In the genomic region with DNA sequence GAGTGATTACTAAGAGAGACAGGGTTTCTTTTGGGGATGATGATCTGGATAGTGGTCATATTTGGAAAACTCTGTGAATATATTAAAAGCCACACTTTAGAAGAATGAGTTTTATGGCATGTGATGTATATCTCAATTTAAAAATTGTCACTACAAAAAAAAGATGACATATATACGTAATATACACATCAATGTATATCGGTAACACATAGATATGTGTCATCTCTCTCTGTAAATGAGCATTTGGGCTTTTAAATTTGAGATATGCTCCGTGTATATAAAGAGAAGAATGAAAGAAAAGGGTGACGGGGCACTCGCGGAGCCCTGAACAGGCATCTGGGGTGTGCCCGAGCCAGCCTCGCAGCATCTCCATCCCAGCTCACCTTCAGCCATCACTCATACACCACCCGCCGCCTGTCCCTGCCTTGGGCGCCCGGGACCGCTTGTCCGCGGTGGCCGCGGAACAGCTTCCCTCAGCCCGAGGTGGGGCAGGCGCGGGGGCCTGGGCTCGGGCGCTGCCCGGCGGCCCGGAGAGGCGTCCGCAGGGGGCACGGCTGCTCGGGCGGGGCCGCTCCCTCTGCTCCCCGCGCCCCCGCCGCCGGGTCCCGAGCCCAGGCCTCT, we compare ENCODE assay signal across 8 cellular contexts. TPM values are rescaled to one million over a fixed set of nuclear protein-coding genes. Genes with fewer than 3 reads are reported as not detected.
DNase-seq lines count a peak whose midpoint lies in the region; ATAC-seq and TF ChIP-seq lines count a peak whose summit lies in the region.

No MANE protein-coding gene starts in this region.

- H3K4me3 Mint-ChIP-seq in brain = peak overlapping the region; percentile 82 to 97 (median 88)

- no peaks in the 10 kb centered on the region for H3K36me3 ChIP-seq in SJCRH30

- no peaks in the 10 kb centered on the region for H3K9me3 ChIP-seq in SJCRH30 (replicated peaks)

- no peak for TF ChIP-seq CTCF in brain (conservative IDR thresholded peaks at IDR 0.05)

- peak overlapping the region; percentile 5 to 87 (median 81) for H3K27ac Mint-ChIP-seq in brain

- H3K4me1 Mint-ChIP-seq in brain = peaks cover 40% of the 10 kb centered on the region

- H3K9me3 Mint-ChIP-seq in brain = peaks cover 0 to 6% (median 0%) of the 10 kb centered on the region in 5 experiments

- 0 out of 2 replicates have a peak, but pooled peaks cover 8% of the 10 kb centered on the region for H3K27me3 ChIP-seq in SJCRH30

- H3K4me1 ChIP-seq in SJCRH30 = no peaks in the 10 kb centered on the region; the same call in 1 of the 2 replicates

- peaks cover 22% of the 10 kb centered on the region for H3K27me3 Mint-ChIP-seq in brain

- DNase-seq in DMS 273 (lab: John Stamatoyannopoulos, UW; ENCODE audit: unreplicated experiment) = peak; percentile 66
- DNase-seq in DMS 273 treated with DMSO at 0.1 percent for 48 hours (lab: John Stamatoyannopoulos, UW) = no peak
- DNase-seq in SJCRH30 = peak; percentile 9 to 21
- DNase-seq in left lobe of liver (ENCODE audit: low spot score) = no peak
- DNase-seq in stimulated activated CD8-positive, alpha-beta memory T cell treated with anti-CD3 and anti-CD28 coated beads, Interleukin-12 subunit alpha, Interleukin-12 subunit beta, amount 100 ng/mL, for 4 hours (ENCODE audit: low read depth) = peak; percentile 8

- H3K36me3 Mint-ChIP-seq in brain = no peaks in the 10 kb centered on the region

- ATAC-seq in HG03064 (IDR thresholded peaks at IDR 0.05; ENCODE audit: low read depth, unreplicated experiment) = peak; percentile 29
- peak; percentile 39 for ATAC-seq in left lobe of liver
- ATAC-seq in GM19452 (IDR thresholded peaks at IDR 0.05; ENCODE audit: unreplicated experiment) = no peak

- peak overlapping the region; percentile 77 for H3K4me3 ChIP-seq in SJCRH30

- no peak overlapping the region for H3K27ac ChIP-seq in SJCRH30

RNA-seq across cellular contexts. Expression of gene SLC41A2, which starts 0.6 kb away (rescaled TPM):
- 2.4 and 5.2 TPM in 2 replicates for total RNA-seq in SJCRH30 (2014; rRNA removed; shearing (Covaris generic))
- polyA plus RNA-seq in brain (ENCODE audit: insufficient read depth, low read depth, low replicate concordance) = 3.2 TPM
- 93.1 TPM for total RNA-seq in left lobe of liver

RNA-seq across cellular contexts. Expression of gene NOPCHAP1, which starts 28.6 kb away (rescaled TPM):
- 9.8 and 10.2 TPM in 2 replicates for total RNA-seq in SJCRH30 (2014; rRNA removed; shearing (Covaris generic))
- 20.6 TPM for polyA plus RNA-seq in brain (ENCODE audit: insufficient read depth, low read depth, low replicate concordance)
- 5.9 TPM for total RNA-seq in left lobe of liver

Comparison
In these comparisons a context has a peak if more than half of its experiments do, and no peak if none do; other contexts are left out.
1. DNase-seq: peak in DMS 273 (single experiment), SJCRH30 (2 of 2) and stimulated activated CD8-positive, alpha-beta memory T cell treated with anti-CD3 and anti-CD28 coated beads, Interleukin-12 subunit alpha, Interleukin-12 subunit beta, amount 100 ng/mL, for 4 hours (single experiment); none in DMS 273 treated with DMSO at 0.1 percent for 48 hours (single experiment) and left lobe of liver (single experiment).
2. RNA of gene SLC41A2, which starts 0.6 kb away (total RNA-seq): 93.1 TPM in left lobe of liver (single experiment); 2.4 to 5.2 TPM in SJCRH30; every median in the first group is over 10 times any median in the second.